In the genomic region with DNA sequence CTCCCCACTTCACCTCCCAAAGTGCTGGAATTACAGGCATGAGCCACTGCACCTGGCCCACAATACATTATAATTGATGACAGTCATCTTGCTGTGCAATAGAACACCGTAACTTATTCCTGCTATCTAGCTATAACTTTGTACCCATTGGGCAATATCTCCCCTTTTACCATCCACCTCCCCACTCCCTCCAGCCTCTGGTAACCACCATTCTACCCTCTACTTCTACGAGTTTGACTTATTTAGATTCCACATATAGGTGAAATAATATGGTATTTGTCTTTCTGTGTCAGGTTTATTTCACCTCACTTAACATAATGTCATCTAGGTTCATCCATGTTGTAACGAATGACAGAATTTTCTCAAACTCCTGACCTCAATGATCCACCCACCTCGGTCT, we compare ENCODE assay signal across 29 cellular contexts. TPM values are rescaled to one million over a fixed set of nuclear protein-coding genes. Genes with fewer than 3 reads are reported as not detected.
"Had no signal": no experiment of that assay in that cellular context is flagged by ENCODE, and none has a peak within 500 bp of the region (broad histone marks: within the 10 kb centered on the region; RNA-seq: fewer than 3 reads in every experiment).

No MANE protein-coding gene starts in this region.

- H3K27ac ChIP-seq: cardiac muscle cell, SJCRH30, SK-N-MC had no signal

- H3K4me3 Mint-ChIP-seq: activated CD4-positive, alpha-beta memory T cell treated with anti-CD3 and anti-CD28 coated beads, Interleukin-2, amount 10 ng/mL, durations not matched to agents 7 days and 5 days; activated naive CD4-positive, alpha-beta T cell treated with anti-CD3 and anti-CD28 coated beads, Interleukin-2, amount 50 U/mL, for 24 hours; activated T-cell treated with anti-CD3 and anti-CD28 coated beads, Interleukin-2, amount 50 U/mL, for 4 hours; central memory CD8-positive, alpha-beta T cell; T-helper 1 cell treated with Interleukin-12 subunit alpha and Interleukin-12 subunit beta and Interleukin-4 antibody, amounts not matched to agents 30 μg/mL and 1 μg/mL, for 36 hours; T-helper 2 cell treated with Interferon-gamma antibody and Interleukin-4, amounts not matched to agents 5 μg/mL and 100 μg/mL, for 36 hours; WTC11 had no signal

- H3K36me3 ChIP-seq: cardiac muscle cell, SJCRH30 had no signal

- H3K27me3 ChIP-seq: cardiac muscle cell, SJCRH30 had no signal

- H3K9me3 Mint-ChIP-seq: activated CD4-positive, alpha-beta memory T cell treated with anti-CD3 and anti-CD28 coated beads, Interleukin-2, amount 10 ng/mL, durations not matched to agents 7 days and 5 days; activated naive CD4-positive, alpha-beta T cell treated with anti-CD3 and anti-CD28 coated beads, Interleukin-2, amount 50 U/mL, for 24 hours; activated T-cell treated with anti-CD3 and anti-CD28 coated beads, Interleukin-2, amount 50 U/mL, for 4 hours; central memory CD8-positive, alpha-beta T cell; T-helper 1 cell treated with Interleukin-12 subunit alpha and Interleukin-12 subunit beta and Interleukin-4 antibody, amounts not matched to agents 30 μg/mL and 1 μg/mL, for 36 hours; T-helper 2 cell treated with Interferon-gamma antibody and Interleukin-4, amounts not matched to agents 5 μg/mL and 100 μg/mL, for 36 hours had no signal

- H3K27me3 Mint-ChIP-seq: activated CD4-positive, alpha-beta memory T cell treated with anti-CD3 and anti-CD28 coated beads, Interleukin-2, amount 10 ng/mL, durations not matched to agents 7 days and 5 days; activated naive CD4-positive, alpha-beta T cell treated with anti-CD3 and anti-CD28 coated beads, Interleukin-2, amount 50 U/mL, for 24 hours; central memory CD8-positive, alpha-beta T cell had no signal

- H3K4me1 Mint-ChIP-seq: activated CD4-positive, alpha-beta memory T cell treated with anti-CD3 and anti-CD28 coated beads, Interleukin-2, amount 10 ng/mL, durations not matched to agents 7 days and 5 days; central memory CD8-positive, alpha-beta T cell had no signal

- ATAC-seq: activated CD4-positive, CD25-positive, alpha-beta regulatory T cell treated with anti-CD3 and anti-CD28 coated beads, Interleukin-2, amount 50 U/mL, for 24 hours; activated T-cell treated with anti-CD3 and anti-CD28 coated beads, Interleukin-2, amount 50 U/mL, for 4 hours; Panc1; WTC11 had no signal

- H3K9me3 ChIP-seq: SJCRH30 had no signal

- H3K36me3 Mint-ChIP-seq: activated naive CD4-positive, alpha-beta T cell treated with anti-CD3 and anti-CD28 coated beads, Interleukin-2, amount 50 U/mL, for 24 hours had no signal

- DNase-seq: activated CD4-positive, alpha-beta memory T cell treated with anti-CD3 and anti-CD28 coated beads, Interleukin-2, amount 10 ng/mL, durations not matched to agents 7 days and 5 days; activated CD4-positive, alpha-beta T cell treated with anti-CD3 and anti-CD28 coated beads for 4 hours; activated effector memory CD4-positive, alpha-beta T cell treated with anti-CD3 and anti-CD28 coated beads, Interleukin-2, amount 50 U/mL, for 16 hours; activated naive CD4-positive, alpha-beta T cell; activated T-cell treated with anti-CD3 and anti-CD28 coated beads, Interleukin-2, amount 50 U/mL, for 4 hours; amniotic stem cell; aorta; Karpas-422; NCI-H1092 treated with DMSO at 0.1 percent for 48 hours; NCI-H1417 treated with DMSO at 0.1 percent for 48 hours; NCI-H187 treated with DMSO at 0.1 percent for 48 hours; NCI-H2081; NCI-H345; NCI-H524 treated with DMSO at 0.1 percent for 48 hours; SHP77; SJCRH30 had no signal

- H3K4me1 ChIP-seq: SJCRH30 had no signal

- H3K27ac Mint-ChIP-seq: activated CD4-positive, alpha-beta memory T cell treated with anti-CD3 and anti-CD28 coated beads, Interleukin-2, amount 10 ng/mL, durations not matched to agents 7 days and 5 days; activated naive CD4-positive, alpha-beta T cell treated with anti-CD3 and anti-CD28 coated beads, Interleukin-2, amount 50 U/mL, for 24 hours; T-helper 1 cell treated with Interleukin-12 subunit alpha and Interleukin-12 subunit beta and Interleukin-4 antibody, amounts not matched to agents 30 μg/mL and 1 μg/mL, for 36 hours; T-helper 2 cell treated with Interferon-gamma antibody and Interleukin-4, amounts not matched to agents 5 μg/mL and 100 μg/mL, for 36 hours; WTC11 had no signal

- H3K4me3 ChIP-seq: cardiac muscle cell, SJCRH30, SK-N-MC had no signal

RNA-seq across cellular contexts. Expression of a gene that starts 8.2 kb away (rescaled TPM):
- total RNA-seq: activated CD4-positive, alpha-beta memory T cell treated with anti-CD3 and anti-CD28 coated beads, Interleukin-2, amount 10 ng/mL, durations not matched to agents 7 days and 5 days; aorta; cardiac muscle cell; chondrocyte; MCF 10A had no signal
- polyA plus RNA-seq: aorta, cardiac muscle cell had no signal

RNA-seq across cellular contexts. Expression of a gene that starts 14.1 kb away (rescaled TPM):
- total RNA-seq: activated CD4-positive, alpha-beta memory T cell treated with anti-CD3 and anti-CD28 coated beads, Interleukin-2, amount 10 ng/mL, durations not matched to agents 7 days and 5 days; aorta; MCF 10A; NCI-H460; RPMI7951 had no signal
- polyA plus RNA-seq: aorta had no signal
